ENCODE assay signal across 14 cellular contexts in the genomic region with DNA sequence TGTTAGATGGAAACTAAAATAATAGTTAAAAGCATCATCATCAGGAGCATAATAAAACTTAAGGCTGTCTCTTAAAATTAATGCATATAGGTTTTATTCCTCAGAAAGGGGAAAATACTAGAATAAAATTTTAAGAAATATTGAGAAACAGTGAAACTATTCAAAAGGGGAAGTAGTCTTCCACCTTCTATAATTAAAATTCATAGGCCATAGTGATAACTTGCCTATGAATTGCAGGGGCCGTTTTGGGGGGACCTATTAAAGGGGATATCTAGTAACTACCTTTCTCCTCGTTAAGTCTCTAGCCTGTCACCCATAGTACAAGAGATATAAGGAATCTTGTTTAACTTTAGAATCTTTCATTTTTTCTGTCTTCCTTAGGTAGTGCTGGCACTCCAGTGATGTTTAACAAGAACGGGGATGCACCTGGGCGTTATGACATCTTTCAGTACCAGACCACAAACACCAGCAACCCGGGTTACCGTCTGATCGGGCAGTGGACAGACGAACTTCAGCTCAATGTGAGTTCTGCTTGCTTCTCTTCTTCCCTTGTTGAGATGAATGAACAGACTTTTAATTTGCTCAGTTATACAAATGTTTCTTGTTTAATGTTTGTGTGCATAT.
A peak's percentile ranks its signal among the peaks of the same experiment; 100 is the strongest.
DNase-seq lines count a peak whose midpoint lies in the region; ATAC-seq and TF ChIP-seq lines count a peak whose summit lies in the region.
"Had no signal": no experiment of that assay in that cellular context is flagged by ENCODE, and none has a peak within 500 bp of the region (broad histone marks: within the 10 kb centered on the region; RNA-seq: fewer than 3 reads in every experiment).

No MANE protein-coding gene starts in this region.

- CTCF ChIA-PET in HEK293T (lab: Yijun Ruan, JAX): no interaction called here

- ATAC-seq in GM18498 (IDR thresholded peaks at IDR 0.05; ENCODE audit: unreplicated experiment): peak; percentile 95
- peak; percentile 95 for ATAC-seq in GM19438 (IDR thresholded peaks at IDR 0.05; ENCODE audit: low read depth, unreplicated experiment)
- peak; percentile 83 for ATAC-seq in HG02840 (IDR thresholded peaks at IDR 0.05; ENCODE audit: low FRiP score, unreplicated experiment)
- ATAC-seq in HG03469 (IDR thresholded peaks at IDR 0.05; ENCODE audit: unreplicated experiment): peak; percentile 95
- ATAC-seq: activated CD4-positive, CD25-positive, alpha-beta regulatory T cell treated with anti-CD3 and anti-CD28 coated beads, Interleukin-2, amount 50 U/mL, for 24 hours; activated T-cell treated with anti-CD3 and anti-CD28 coated beads, Interleukin-2, amount 50 U/mL, for 72 hours; gastrocnemius medialis had no signal

- POLR2A ChIA-PET in HEK293T (lab: Yijun Ruan, JAX): no interaction called here

- DNase-seq in NCI-H1105 (lab: John Stamatoyannopoulos, UW) (no peak), HEK293T (ENCODE audit: extremely low spot score) (no peak), RKO (ENCODE audit: low spot score) (no peak), NCI-H1048 (lab: John Stamatoyannopoulos, UW) (no peak)
- DNase-seq: activated T-cell treated with anti-CD3 and anti-CD28 coated beads, Interleukin-2, amount 50 U/mL, for 72 hours; effector CD8-positive, alpha-beta T cell; gastrocnemius medialis; NCI-H187; stimulated activated naive CD4-positive, alpha-beta T cell had no signal

TF ChIP-seq in HEK293T, 16 proteins besides CTCF, POLR2A, EP300 and RAD21:
- no peak for TF ChIP-seq CTBP1 (IDR thresholded peaks at IDR 0.05; ENCODE audit: borderline replicate concordance)
- TF ChIP-seq FOXA1 (IDR thresholded peaks at IDR 0.05): no peak
- TF ChIP-seq FOXM1 (IDR thresholded peaks at IDR 0.05; ENCODE audit: borderline replicate concordance): no peak
- TF ChIP-seq ZNF384 (IDR thresholded peaks at IDR 0.05): no peak
- TF ChIP-seq, protein P1, sequence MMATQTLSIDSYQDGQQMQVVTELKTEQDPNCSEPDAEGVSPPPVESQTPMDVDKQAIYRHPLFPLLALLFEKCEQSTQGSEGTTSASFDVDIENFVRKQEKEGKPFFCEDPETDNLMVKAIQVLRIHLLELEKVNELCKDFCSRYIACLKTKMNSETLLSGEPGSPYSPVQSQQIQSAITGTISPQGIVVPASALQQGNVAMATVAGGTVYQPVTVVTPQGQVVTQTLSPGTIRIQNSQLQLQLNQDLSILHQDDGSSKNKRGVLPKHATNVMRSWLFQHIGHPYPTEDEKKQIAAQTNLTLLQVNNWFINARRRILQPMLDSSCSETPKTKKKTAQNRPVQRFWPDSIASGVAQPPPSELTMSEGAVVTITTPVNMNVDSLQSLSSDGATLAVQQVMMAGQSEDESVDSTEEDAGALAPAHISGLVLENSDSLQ (IDR thresholded peaks at IDR 0.05): no peak
- TF ChIP-seq ARNT (IDR thresholded peaks at IDR 0.05): no peak
- no peak for TF ChIP-seq ELF4 (IDR thresholded peaks at IDR 0.05)
